In the genomic region with DNA sequence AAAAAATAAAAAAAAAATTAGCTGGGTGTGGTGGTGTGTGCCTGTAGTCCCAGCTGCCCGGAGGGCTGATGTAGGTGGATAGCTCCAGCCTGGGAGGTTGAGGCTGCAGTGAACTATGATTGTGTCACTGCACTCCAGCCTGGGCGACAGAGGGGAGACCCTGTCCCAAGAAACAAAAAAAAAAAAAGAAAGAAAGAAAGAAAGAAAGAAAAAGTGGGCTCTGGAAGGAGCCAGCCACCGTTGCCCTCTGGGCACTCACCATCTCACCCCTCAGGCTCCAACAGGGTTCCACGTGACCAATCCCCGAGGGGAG, we compare ENCODE assay signal across 13 cellular contexts.
DNase-seq lines count a peak whose midpoint lies in the region; ATAC-seq, FAIRE-seq and TF ChIP-seq lines count a peak whose summit lies in the region.
"Had no signal": no experiment of that assay in that cellular context is flagged by ENCODE, and none has a peak within 500 bp of the region (broad histone marks: within the 10 kb centered on the region; RNA-seq: fewer than 3 reads in every experiment).

No MANE protein-coding gene starts in this region.

- H3K27ac ChIP-seq in A549 (peak overlapping the region; percentile 57 to 81), IMR-90 (ENCODE audit: insufficient read depth, low read length) (peak overlapping the region; percentile 73), H1 (ENCODE audit: low read depth, low read length) (peak overlapping the region; percentile 51; the same call in 1 of the 2 replicates), neuronal stem cell (replicated peaks; ENCODE audit: low read length) (no peak overlapping the region)
- H3K27ac ChIP-seq: KMS-11, SJSA1 had no signal

- TF ChIP-seq CTCF in A549 (IDR thresholded peaks at IDR 0.05) (no peak), IMR-90 (conservative IDR thresholded peaks at IDR 0.05; ENCODE audit: low read depth, low read length) (no peak), H1 (IDR thresholded peaks at IDR 0.05; ENCODE audit: control extremely low read depth in 1 of 3, insufficient read depth in 1 of 3, low read depth in 1 of 3, low read length in 3 of 3) (no peak)

- peak overlapping the region; percentile 97 for H2BK5ac ChIP-seq in IMR-90 (ENCODE audit: low read depth, low read length, poor library complexity, severe bottlenecking)
- peak overlapping the region; percentile 72; the same call in 1 of the 2 replicates for H2BK5ac ChIP-seq in H1 (ENCODE audit: low read depth, low read length)
- H2BK5ac ChIP-seq in neuronal stem cell (ENCODE audit: low read length): peak overlapping the region; percentile 95

- H3K36me3 ChIP-seq in IMR-90 (ENCODE audit: control insufficient read depth, insufficient read depth, low read length) (no peaks in the 10 kb centered on the region), H1 (ENCODE audit: control insufficient read depth in 2 of 4, insufficient read depth in 4 of 4, low read length in 3 of 4) (no peaks in the 10 kb centered on the region), neuronal stem cell (replicated peaks in 1 of 2; ENCODE audit: control insufficient read depth in 2 of 2, insufficient read depth in 2 of 2, low read length in 2 of 2) (peaks cover 0 to 4% of the 10 kb centered on the region in 2 donors)

- H3K27me3 ChIP-seq in IMR-90 (ENCODE audit: control insufficient read depth, insufficient read depth, low read length): no peaks in the 10 kb centered on the region
- no peaks in the 10 kb centered on the region for H3K27me3 ChIP-seq in H1 (replicated peaks in 1 of 4; ENCODE audit: control insufficient read depth in 3 of 4, extremely low read depth in 1 of 4, insufficient read depth in 3 of 4, low read length in 3 of 4)
- no peaks in the 10 kb centered on the region for H3K27me3 ChIP-seq in neuronal stem cell (ENCODE audit: control insufficient read depth in 3 of 3, insufficient read depth in 3 of 3, low read depth in 1 of 3, low read length in 3 of 3)
- H3K27me3 ChIP-seq: SJSA1 had no signal

- peak overlapping the region; percentile 98 for H3K4ac ChIP-seq in IMR-90 (ENCODE audit: low read depth, low read length)
- H3K4ac ChIP-seq in H1 (replicated peaks; ENCODE audit: insufficient read length, low read depth, low read length): no peak overlapping the region
- H3K4ac ChIP-seq in neuronal stem cell (ENCODE audit: low read length): peak overlapping the region; percentile 79

- 88% methylated on average over 5 of the region's 5 CpGs for WGBS in A549 (ENCODE audit: missing lambda C conversion rate)
- 100% methylated on average over 1 of the region's 5 CpGs; no CpG with 5 or more reads in 1 of the 2 experiments for WGBS in IMR-90 (ENCODE audit: extremely low coverage in 2 of 2, insufficient read length in 1 of 2), 2 experiments
- 81% methylated on average over 5 of the region's 5 CpGs; no CpG with 5 or more reads in 1 of the 2 experiments for WGBS in H1 (ENCODE audit: extremely low coverage in 1 of 2, insufficient coverage in 1 of 2, insufficient read length in 1 of 2, insufficient replicate concordance in 2 of 2, low coverage in 1 of 2, low lambda C conversion rate in 2 of 2, missing lambda C conversion rate in 1 of 2), 2 experiments
- WGBS in neuronal stem cell (ENCODE audit: extremely low coverage in 2 of 2, insufficient read length in 2 of 2, insufficient replicate concordance in 1 of 2), 2 donors: no CpG with 5 or more reads among the region's 5 CpGs

- peak overlapping the region; percentile 97 for H2AK5ac ChIP-seq in IMR-90 (ENCODE audit: low read depth, low read length)
- H2AK5ac ChIP-seq in H1 (ENCODE audit: low read depth, low read length): no peak overlapping the region
- H2AK5ac ChIP-seq in neuronal stem cell (ENCODE audit: low read depth, low read length): peak overlapping the region; percentile 73

- H4K5ac ChIP-seq in IMR-90 (ENCODE audit: low read depth, low read length) (peak overlapping the region; percentile 95), H1 (ENCODE audit: insufficient read length, low read depth, low read length) (no peak overlapping the region)

- H4K8ac ChIP-seq in IMR-90 (ENCODE audit: low read depth in 2 of 2, low read length in 2 of 2) (peak overlapping the region; percentile 82 to 99; a peak in 3 of 4 replicates), H1 (ENCODE audit: extremely low read depth, insufficient read depth, low read length) (no peak overlapping the region), neuronal stem cell (ENCODE audit: low read depth, low read length) (no peak overlapping the region)

- TF ChIP-seq EP300 in A549 (IDR thresholded peaks at IDR 0.05): no peak
- TF ChIP-seq EP300 in H1 (IDR thresholded peaks at IDR 0.05; ENCODE audit: borderline replicate concordance in 1 of 2, low read depth in 2 of 2, low read length in 2 of 2): no peak

- DNase-seq in A549 (ENCODE audit: low read depth in 1 of 2, low spot score in 1 of 2): no peak
- no peak for DNase-seq in IMR-90
- no peak for DNase-seq in H1 (ENCODE audit: low read depth in 1 of 2, low spot score in 2 of 2)
- no peak for DNase-seq in neuronal stem cell (ENCODE audit: low spot score)
- DNase-seq in SKM-1 (lab: John Stamatoyannopoulos, UW; ENCODE audit: unreplicated experiment): no peak
- no peak for DNase-seq in NCI-H82 treated with DMSO at 0.1 percent for 48 hours (lab: John Stamatoyannopoulos, UW; ENCODE audit: unreplicated experiment)
- DNase-seq: AML-193; immature natural killer cell; naive thymus-derived CD8-positive, alpha-beta T cell had no signal

- H3K56ac ChIP-seq in IMR-90 (ENCODE audit: extremely low read depth, insufficient read depth, low read length) (no peak overlapping the region; the same call in 1 of the 2 replicates), H1 (replicated peaks; ENCODE audit: insufficient read length, low read depth, low read length) (no peak overlapping the region)

- no peaks in the 10 kb centered on the region for H3K79me2 ChIP-seq in H1 (ENCODE audit: control insufficient read depth in 1 of 2, insufficient read depth in 2 of 2, low read length in 2 of 2)

- no TSS peak for BruUV-seq in IMR-90 (replicated peaks; lab: Mats Ljungman, UMichigan)

- H2AFZ ChIP-seq in IMR-90 (replicated peaks; ENCODE audit: low read length, poor library complexity) (peak overlapping the region; percentile 86), H1 (ENCODE audit: low read length) (no peak overlapping the region), neuronal stem cell (ENCODE audit: low read length) (no peak overlapping the region)

- H3K79me1 ChIP-seq in IMR-90 (ENCODE audit: low read depth in 1 of 2, low read length in 2 of 2) (peaks cover 0 to 24% of the 10 kb centered on the region in 2 experiments; a peak in 2 of 4 replicates), H1 (ENCODE audit: low read depth, low read length) (no peaks in the 10 kb centered on the region), neuronal stem cell (ENCODE audit: low read depth, low read length) (no peaks in the 10 kb centered on the region)

- peak overlapping the region; percentile 98 for H2BK20ac ChIP-seq in IMR-90 (ENCODE audit: low read depth, low read length)
- peak overlapping the region; percentile 62; the same call in 1 of the 2 replicates for H2BK20ac ChIP-seq in H1 (ENCODE audit: low read length)

- TF ChIP-seq POLR2A in A549 (IDR thresholded peaks at IDR 0.05; ENCODE audit: low read length) (no peak), IMR-90 (IDR thresholded peaks at IDR 0.05; ENCODE audit: low read depth, low read length) (no peak; the same call in 1 of the 2 replicates), H1 (IDR thresholded peaks at IDR 0.05; ENCODE audit: control extremely low read depth in 1 of 2, low read depth in 2 of 2, low read length in 2 of 2) (no peak)

- no peak for TF ChIP-seq RAD21 in A549 (conservative IDR thresholded peaks at IDR 0.05 in 1 of 2, IDR thresholded peaks at IDR 0.05 in 1 of 2)
- no peak for TF ChIP-seq RAD21 in IMR-90 (IDR thresholded peaks at IDR 0.05; ENCODE audit: low read length)
- TF ChIP-seq RAD21 in H1 (IDR thresholded peaks at IDR 0.05 in 1 of 2, conservative IDR thresholded peaks at IDR 0.05 in 1 of 2; ENCODE audit: low read depth in 2 of 2, low read length in 2 of 2): no peak

- H3K23ac ChIP-seq in IMR-90 (ENCODE audit: low read depth, low read length) (peak overlapping the region; percentile 97), H1 (ENCODE audit: insufficient read length) (no peak overlapping the region), neuronal stem cell (ENCODE audit: low read depth, low read length, poor library complexity) (no peak overlapping the region)

- H4K91ac ChIP-seq in IMR-90 (ENCODE audit: insufficient read depth, low read depth, low read length) (peak overlapping the region; percentile 99), H1 (replicated peaks; ENCODE audit: insufficient read length, low read length) (peak overlapping the region; percentile 19), neuronal stem cell (ENCODE audit: low read depth, low read length, poor library complexity) (no peak overlapping the region)

- in situ Hi-C loops in IMR-90 (cut with MboI; ENCODE audit: low sequenced_read_pairs): loop anchor here (10.0 kb wide), 1 partner anchor 409 kb away; the partner anchor contains the start of gene SPATA20

- H3K14ac ChIP-seq in IMR-90 (replicated peaks; ENCODE audit: low read depth, low read length): peak overlapping the region; percentile 94
- H3K14ac ChIP-seq in H1 (ENCODE audit: insufficient read length): no peak overlapping the region
- no peak overlapping the region for H3K14ac ChIP-seq in neuronal stem cell (ENCODE audit: low read length)

- H3K4me3 ChIP-seq in A549 (no peak overlapping the region), IMR-90 (ENCODE audit: insufficient read depth, low read depth, low read length) (no peak overlapping the region), H1 (ENCODE audit: extremely low read depth in 1 of 4, insufficient read depth in 2 of 4, low read depth in 3 of 4, low read length in 4 of 4) (no peak overlapping the region), neuronal stem cell (ENCODE audit: low read length in 2 of 2) (no peak overlapping the region)
- H3K4me3 ChIP-seq: SJSA1 had no signal

- H2BK15ac ChIP-seq in IMR-90 (ENCODE audit: low read depth, low read length): peak overlapping the region; percentile 99; the same call in 2 of the 3 replicates
- H2BK15ac ChIP-seq in H1 (ENCODE audit: low read length): no peak overlapping the region
- no peak overlapping the region for H2BK15ac ChIP-seq in neuronal stem cell (ENCODE audit: low read length)

- no peaks in the 10 kb centered on the region for H3K9me3 ChIP-seq in A549
- no peaks in the 10 kb centered on the region for H3K9me3 ChIP-seq in IMR-90 (ENCODE audit: control insufficient read depth, insufficient read depth, low read length)
- H3K9me3 ChIP-seq in H1 (ENCODE audit: insufficient read depth in 2 of 2, low read depth in 1 of 2, low read length in 1 of 2): no peaks in the 10 kb centered on the region
- no peaks in the 10 kb centered on the region for H3K9me3 ChIP-seq in neuronal stem cell (replicated peaks in 1 of 2; ENCODE audit: control insufficient read depth in 2 of 2, insufficient read depth in 1 of 2, low read depth in 1 of 2, low read length in 2 of 2)
- H3K9me3 ChIP-seq: SJSA1 had no signal

- dilution Hi-C loops in IMR-90 (cut with HindIII; ENCODE audit: low sequenced_read_pairs, unreplicated experiment): no loop called here

- peaks cover 55% of the 10 kb centered on the region for H3K4me1 ChIP-seq in A549
- peaks cover 40% of the 10 kb centered on the region for H3K4me1 ChIP-seq in IMR-90 (ENCODE audit: control insufficient read depth, insufficient read depth, low read length)
- H3K4me1 ChIP-seq in H1 (replicated peaks in 1 of 4; ENCODE audit: control insufficient read depth in 3 of 4, insufficient read depth in 4 of 4, low read length in 3 of 4): peaks cover 3 to 36% (median 22%) of the 10 kb centered on the region in 4 experiments
- peaks cover 26 to 38% of the 10 kb centered on the region in 2 donors for H3K4me1 ChIP-seq in neuronal stem cell (ENCODE audit: control insufficient read depth in 2 of 2, insufficient read depth in 1 of 2, low read depth in 1 of 2, low read length in 2 of 2)

- H3K18ac ChIP-seq in IMR-90 (ENCODE audit: low read depth, low read length) (peak overlapping the region; percentile 76), H1 (ENCODE audit: extremely low read depth, low read length) (peak overlapping the region; percentile 71), neuronal stem cell (ENCODE audit: low read length) (peak overlapping the region; percentile 95)

- H3K9me1 ChIP-seq in IMR-90 (ENCODE audit: insufficient read depth, low read length): peaks cover 31% of the 10 kb centered on the region

- no peaks in the 10 kb centered on the region for H4K20me1 ChIP-seq in IMR-90 (ENCODE audit: insufficient read depth, low read length)
- no peaks in the 10 kb centered on the region for H4K20me1 ChIP-seq in H1 (replicated peaks in 1 of 2; ENCODE audit: control insufficient read depth in 1 of 2, insufficient read depth in 2 of 2, low read length in 2 of 2)

- FAIRE-seq in A549 (lab: Jason Lieb, UNC) (no peak), H1 (lab: Jason Lieb, UNC) (no peak)

- ATAC-seq in A549 (no peak), IMR-90 (ENCODE audit: low read depth) (no peak), HG03025 (IDR thresholded peaks at IDR 0.05; ENCODE audit: low FRiP score, unreplicated experiment) (no peak), HG03280 (IDR thresholded peaks at IDR 0.05; ENCODE audit: unreplicated experiment) (no peak)
- ATAC-seq: naive thymus-derived CD8-positive, alpha-beta T cell had no signal

- H3K4me2 ChIP-seq in A549: no peak overlapping the region
- no peak overlapping the region for H3K4me2 ChIP-seq in IMR-90 (ENCODE audit: low read depth, low read length)
- H3K4me2 ChIP-seq in H1 (ENCODE audit: insufficient read depth in 1 of 2, low read depth in 2 of 2, low read length in 2 of 2): peak overlapping the region in 1 of 2 experiments; percentile 11; a peak in 1 of 4 replicates
- H3K4me2 ChIP-seq in neuronal stem cell (ENCODE audit: insufficient read depth, low read length, poor library complexity, severe bottlenecking): no peak overlapping the region
- H3K4me2 ChIP-seq: KMS-11 had no signal

- H2AK9ac ChIP-seq in IMR-90 (replicated peaks; ENCODE audit: low read depth, low read length, poor library complexity): peak overlapping the region; percentile 97

- H3K23me2 ChIP-seq in H1 (ENCODE audit: low read depth, low read length): no peaks in the 10 kb centered on the region

- POLR2A ChIA-PET in A549 (lab: Yijun Ruan, JAX): interaction anchor here (0.9 to 18.7 kb wide), 2 partner anchors 90 to 102 kb away, joined by 3 to 648 read pairs; partner anchors contain the start of gene TOB1
- POLR2A ChIA-PET in IMR-90 (lab: Charles Lee; ENCODE audit: unreplicated experiment): interaction anchor here (0.6 to 1.1 kb wide), 3 partner anchors 87 to 137 kb away, joined by 3 to 11 read pairs (median 8); partner anchors contain the start of gene TOB1
- POLR2A ChIA-PET in H1 (lab: Charles Lee; ENCODE audit: partially characterized antibody): interaction anchor here (0.8 to 21.0 kb wide), 6 partner anchors 18 to 212 kb away, joined by 3 to 308 read pairs (median 3); partner anchors contain the start of genes NME2 and TOB1

- H2BK120ac ChIP-seq in IMR-90 (ENCODE audit: low read depth, low read length) (peak overlapping the region; percentile 98), H1 (replicated peaks; ENCODE audit: low read depth, low read length) (peak overlapping the region; percentile 4), neuronal stem cell (ENCODE audit: low read depth, low read length) (peak overlapping the region; percentile 84)

- CTCF ChIA-PET in A549 (lab: Yijun Ruan, JAX): interaction anchor here (0.7 to 28.2 kb wide), 6 partner anchors 11 to 474 kb away, joined by 3 to 1502 read pairs (median 26); partner anchors contain the start of gene TOB1
- CTCF ChIA-PET in IMR-90 (lab: Yijun Ruan, JAX): interaction anchor here (0.5 to 2.6 kb wide), 2 partner anchors 31 to 101 kb away, joined by 7 to 21 read pairs; no protein-coding TSS in a partner anchor
- CTCF ChIA-PET in H1 (lab: Charles Lee; ENCODE audit: partially characterized antibody): interaction anchor here (0.6 to 21.7 kb wide), 12 partner anchors 8 to 169 kb away, joined by 3 to 735 read pairs (median 4); partner anchors contain the start of gene TOB1

- intact Hi-C loops in IMR-90 (cut with micrococcal nuclease): loop anchor here (10.0 kb wide), 1 partner anchor 409 kb away; the partner anchor contains the start of gene SPATA20

- H3K9ac ChIP-seq in IMR-90 (ENCODE audit: low read depth, low read length) (peak overlapping the region; percentile 34; the same call in 1 of the 2 replicates), H1 (replicated peaks in 1 of 4; ENCODE audit: extremely low read depth in 1 of 4, low read depth in 3 of 4, low read length in 3 of 4) (no peak overlapping the region), neuronal stem cell (ENCODE audit: low read depth, low read length, poor library complexity) (no peak overlapping the region)
- H3K9ac ChIP-seq: KMS-11 had no signal

- H2BK12ac ChIP-seq in H1 (ENCODE audit: low read depth, low read length) (peak overlapping the region; percentile 94; the same call in 1 of the 2 replicates), neuronal stem cell (ENCODE audit: low read length) (peak overlapping the region; percentile 67)

Comparison
In these comparisons a context has a peak if more than half of its experiments do, and no peak if none do; other contexts are left out.
1. H2BK120ac ChIP-seq: peak in every context shown above with its lines; median percentile 98 in IMR-90; 84 in neuronal stem cell; 4 in H1.
2. H4K8ac ChIP-seq: peak in IMR-90 (2 of 2); none in H1 (single experiment) and neuronal stem cell (single experiment).
3. Peak in every context shown above with its lines, with median percentiles within 50 percentile points of each other: H2BK5ac ChIP-seq and H3K18ac ChIP-seq.